Comparison of ENCODE assay signal across 1 cellular context in the genomic region with DNA sequence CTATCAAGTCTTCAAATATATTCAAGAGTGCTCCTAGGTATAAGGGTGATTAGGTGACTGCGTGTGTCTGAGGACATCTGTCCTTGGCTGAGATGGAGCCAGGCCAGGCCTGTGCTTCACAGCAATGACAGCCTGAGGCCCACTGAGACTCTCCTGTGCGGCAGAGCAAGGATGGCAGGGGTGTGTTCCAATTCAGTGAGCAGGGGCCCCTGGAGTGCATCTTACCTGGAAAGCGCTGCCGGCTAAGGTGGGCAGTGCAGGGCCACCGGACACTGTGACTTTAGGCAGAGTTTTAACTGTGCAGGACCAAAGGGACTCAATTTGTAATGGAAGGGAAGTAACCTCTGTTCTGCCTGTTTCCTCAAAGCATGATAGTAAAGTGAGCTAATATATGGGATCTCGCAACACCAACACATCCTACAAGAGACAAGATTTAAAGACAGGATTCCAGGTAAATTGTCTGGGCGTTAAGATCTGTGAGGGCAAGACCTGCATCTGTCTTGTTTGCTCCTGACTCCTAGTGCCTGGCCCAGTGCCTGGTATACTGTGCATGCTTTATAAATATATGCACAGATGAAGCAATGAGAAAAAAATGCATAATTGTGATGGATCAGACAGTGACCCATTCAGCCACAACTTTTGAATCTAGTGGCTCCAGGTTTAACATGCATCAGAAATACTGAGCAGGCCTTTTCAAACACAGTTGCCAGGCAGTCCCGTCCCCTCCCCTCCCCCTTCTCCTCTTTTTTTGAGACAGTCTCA.
TF ChIP-seq lines count a peak whose summit lies in the region.

No MANE protein-coding gene starts in this region.

TF ChIP-seq in IMR-90, 13 proteins besides CTCF, POLR2A, EP300 and RAD21 (continued from another document):
- peak; percentile 71 for TF ChIP-seq CEBPB (IDR thresholded peaks at IDR 0.05; ENCODE audit: low read depth, low read length)
- TF ChIP-seq, protein P1, sequence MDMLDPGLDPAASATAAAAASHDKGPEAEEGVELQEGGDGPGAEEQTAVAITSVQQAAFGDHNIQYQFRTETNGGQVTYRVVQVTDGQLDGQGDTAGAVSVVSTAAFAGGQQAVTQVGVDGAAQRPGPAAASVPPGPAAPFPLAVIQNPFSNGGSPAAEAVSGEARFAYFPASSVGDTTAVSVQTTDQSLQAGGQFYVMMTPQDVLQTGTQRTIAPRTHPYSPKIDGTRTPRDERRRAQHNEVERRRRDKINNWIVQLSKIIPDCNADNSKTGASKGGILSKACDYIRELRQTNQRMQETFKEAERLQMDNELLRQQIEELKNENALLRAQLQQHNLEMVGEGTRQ (IDR thresholded peaks at IDR 0.05; ENCODE audit: low read depth, low read length): no peak
